ENCODE assay signal across 5 cellular contexts in the genomic region with DNA sequence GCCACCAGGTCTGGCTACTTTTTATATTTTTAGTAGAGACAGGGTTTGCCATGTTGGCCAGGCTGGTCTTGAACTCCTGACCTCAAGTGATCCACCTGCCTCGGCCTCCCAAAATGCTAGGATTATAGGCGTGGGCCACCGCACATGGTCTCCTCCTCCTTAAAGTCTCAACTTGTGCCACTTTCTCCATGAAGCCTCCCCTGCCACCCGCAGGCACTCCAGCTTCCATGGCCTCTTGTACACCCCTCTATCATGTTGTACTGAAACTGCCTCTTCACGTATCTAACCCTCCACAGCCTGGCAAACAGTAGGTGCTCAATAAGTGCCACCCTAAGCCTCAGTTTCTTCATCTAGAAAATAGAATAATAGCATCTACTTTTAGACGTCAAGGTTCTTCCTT.
"Had no signal": no experiment of that assay in that cellular context is flagged by ENCODE, and none has a peak within 500 bp of the region (broad histone marks: within the 10 kb centered on the region; RNA-seq: fewer than 3 reads in every experiment).

No MANE protein-coding gene starts in this region.

- H2AFZ ChIP-seq: GM23338 had no signal

- ATAC-seq: GM23338 had no signal

- H3K4me2 ChIP-seq: GM23338, KMS-11 had no signal

- H3K27ac ChIP-seq: KMS-11 had no signal

- DNase-seq: H9, HCEC 1CT, KBM-7 had no signal

- H3K4me3 ChIP-seq: GM23338 had no signal

- H3K9ac ChIP-seq: KMS-11 had no signal
